In the genomic region with DNA sequence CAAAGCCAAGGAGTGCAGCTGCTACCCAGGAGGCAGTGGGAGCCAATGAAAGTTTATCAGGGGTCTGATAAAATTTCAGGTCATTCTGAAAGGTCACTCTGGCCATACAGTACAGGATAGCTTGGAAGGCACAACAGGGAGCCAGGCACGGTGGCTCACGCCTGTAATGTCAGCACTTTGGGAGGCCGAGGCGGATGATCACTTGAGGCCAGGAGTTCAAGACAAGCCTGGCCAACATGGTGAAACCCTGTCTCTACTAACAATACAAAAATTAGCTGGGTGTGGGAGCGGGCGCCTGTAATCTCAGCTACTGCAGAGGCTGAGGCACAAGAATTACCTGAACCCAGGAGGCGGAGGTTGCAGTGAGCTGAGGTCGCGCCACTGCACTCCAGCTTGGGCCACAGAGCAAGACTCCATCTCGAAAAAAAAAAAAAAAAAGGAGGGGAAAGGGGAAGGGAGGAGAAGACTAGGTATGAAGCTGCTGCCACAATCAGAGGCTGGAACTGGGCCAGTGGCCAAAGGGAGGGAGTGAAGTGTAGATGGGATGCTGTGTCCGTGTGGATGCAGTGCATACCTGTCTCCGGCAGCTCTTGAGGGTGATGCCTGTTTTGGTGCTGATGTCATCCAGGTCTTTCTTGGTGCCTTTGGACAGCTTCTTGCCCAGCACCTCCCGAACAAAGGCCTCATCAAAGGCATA, we compare ENCODE assay signal across 9 cellular contexts. TPM values are rescaled to one million over a fixed set of nuclear protein-coding genes. Genes with fewer than 3 reads are reported as not detected.
DNase-seq lines count a peak whose midpoint lies in the region; ATAC-seq and TF ChIP-seq lines count a peak whose summit lies in the region.
"Had no signal": no experiment of that assay in that cellular context is flagged by ENCODE, and none has a peak within 500 bp of the region (broad histone marks: within the 10 kb centered on the region; RNA-seq: fewer than 3 reads in every experiment).

No MANE protein-coding gene starts in this region.

- no peaks in the 10 kb centered on the region for H3K27me3 ChIP-seq in GM23248 (replicated peaks; ENCODE audit: insufficient read depth)
- H3K27me3 ChIP-seq: pancreas had no signal

- peaks cover 41% of the 10 kb centered on the region for H3K4me1 Mint-ChIP-seq in T-helper 17 cell

- H3K27ac ChIP-seq in GM23248 = peak overlapping the region; percentile 99

- DNase-seq in GM23248 (peak; percentile 29), T-helper 17 cell (no peak), fibroblast of mammary gland (ENCODE audit: low read depth) (no peak), retinal pigment epithelial cell (ENCODE audit: low read depth) (no peak), NCI-H2081 treated with DMSO at 0.1 percent for 48 hours (lab: John Stamatoyannopoulos, UW) (no peak), EL (no peak), pons (ENCODE audit: low spot score) (no peak)
- no peak for DNase-seq in activated CD4-positive, alpha-beta T cell treated with anti-CD3 and anti-CD28 coated beads for 4 hours

- no peaks in the 10 kb centered on the region for H3K27me3 Mint-ChIP-seq in T-helper 17 cell

- H3K9ac ChIP-seq in GM23248 = peak overlapping the region; percentile 99

- ATAC-seq in T-helper 17 cell = no peak

- 75 to 80% methylated on average over 13 of the region's 13 CpGs for WGBS in GM23248 (ENCODE audit: low coverage in 1 of 2, low lambda C conversion rate in 2 of 2, missing lambda C conversion rate in 2 of 2), 2 experiments

- TF ChIP-seq CTCF in fibroblast of mammary gland (conservative IDR thresholded peaks at IDR 0.05; ENCODE audit: control insufficient read depth, insufficient read depth, low read depth, low read length) = no peak
- TF ChIP-seq CTCF in retinal pigment epithelial cell (conservative IDR thresholded peaks at IDR 0.05; ENCODE audit: low read depth, low read length) = no peak

- H3K4me1 ChIP-seq in GM23248 (ENCODE audit: insufficient read depth) = peaks cover 26% of the 10 kb centered on the region

- no peaks in the 10 kb centered on the region for H4K20me1 ChIP-seq in GM23248 (ENCODE audit: insufficient read depth)

- H3K36me3 Mint-ChIP-seq in T-helper 17 cell (ENCODE audit: low read depth) = peaks cover 3% of the 10 kb centered on the region

- H3K27ac Mint-ChIP-seq in T-helper 17 cell = peak overlapping the region; percentile 98

- peak overlapping the region; percentile 95 for H3K4me3 ChIP-seq in GM23248
- peak overlapping the region; percentile 85 for H3K4me3 ChIP-seq in fibroblast of mammary gland (ENCODE audit: control insufficient read depth, low read depth, low read length)
- peak overlapping the region; percentile 85 for H3K4me3 ChIP-seq in retinal pigment epithelial cell (ENCODE audit: low read length)

- H3K9me3 ChIP-seq in GM23248 (ENCODE audit: low read depth) (no peaks in the 10 kb centered on the region), T-helper 17 cell (ENCODE audit: control insufficient read depth, low read length, poor library complexity, severe bottlenecking) (no peaks in the 10 kb centered on the region)
- H3K9me3 ChIP-seq: pancreas had no signal

- peak overlapping the region; percentile 95 for H3K4me3 Mint-ChIP-seq in T-helper 17 cell

- H3F3A ChIP-seq in GM23248 (ENCODE audit: insufficient read depth) = peaks cover 43% of the 10 kb centered on the region

- H3K4me2 ChIP-seq in GM23248 (ENCODE audit: unreplicated experiment) = peak overlapping the region; percentile 74

- H3K36me3 ChIP-seq in GM23248 (ENCODE audit: low read depth) = peaks cover 18% of the 10 kb centered on the region; the same call in 1 of the 2 replicates

- peaks cover 59% of the 10 kb centered on the region for H3K79me2 ChIP-seq in GM23248 (ENCODE audit: insufficient read depth)

- no peaks in the 10 kb centered on the region for H3K9me2 ChIP-seq in GM23248 (ENCODE audit: insufficient read depth)

- in situ Hi-C loops in GM23248 (cut with MboI) = loop anchor here (10.0 kb wide), 1 partner anchor 98 kb away; no protein-coding TSS in a partner anchor

- no peak overlapping the region for H2AFZ ChIP-seq in GM23248

RNA-seq across cellular contexts. Expression of gene FIBP, which starts 1.1 kb away (rescaled TPM):
- total RNA-seq in GM23248 (2014; rRNA removed; shearing (Covaris generic)) = 201 and 220 TPM in 2 replicates
- polyA plus RNA-seq in GM23248 (2016; fragmentation: Nextera tagmentation; extraction: Ambion mirVana) = 200 and 203 TPM in 2 replicates
- total RNA-seq in T-helper 17 cell = 10 to 100 TPM; 27.7 to 30.4 TPM

RNA-seq across cellular contexts. Expression of gene CCDC85B, which starts 3.3 kb away (rescaled TPM):
- 95.1 and 143 TPM in 2 replicates for total RNA-seq in GM23248 (2014; rRNA removed; shearing (Covaris generic))
- 116 and 118 TPM in 2 replicates for polyA plus RNA-seq in GM23248 (2016; fragmentation: Nextera tagmentation; extraction: Ambion mirVana)
- 10 to 100 TPM; 27.4 to 28.0 TPM for total RNA-seq in T-helper 17 cell

RNA-seq across cellular contexts. Expression of gene CTSW, which starts 7.5 kb away (rescaled TPM):
- 1.1 TPM in 1 of 2 replicates, not detected in the other for total RNA-seq in GM23248 (2014; rRNA removed; shearing (Covaris generic))
- 0.23 and 0.51 TPM in 2 replicates for polyA plus RNA-seq in GM23248 (2016; fragmentation: Nextera tagmentation; extraction: Ambion mirVana)
- total RNA-seq in T-helper 17 cell = 10 to 100 TPM; 19.7 to 52.7 TPM

RNA-seq across cellular contexts. Expression of gene FOSL1, which starts 13.0 kb away (rescaled TPM):
- 80.6 and 88.9 TPM in 2 replicates for total RNA-seq in GM23248 (2014; rRNA removed; shearing (Covaris generic))
- 104 and 105 TPM in 2 replicates for polyA plus RNA-seq in GM23248 (2016; fragmentation: Nextera tagmentation; extraction: Ambion mirVana)
- total RNA-seq in T-helper 17 cell = 1 to 10 TPM; 3.7 to 8.5 TPM

RNA-seq across cellular contexts. Expression of gene EFEMP2, which starts 14.6 kb away (rescaled TPM):
- 308 and 328 TPM in 2 replicates for total RNA-seq in GM23248 (2014; rRNA removed; shearing (Covaris generic))
- polyA plus RNA-seq in GM23248 (2016; fragmentation: Nextera tagmentation; extraction: Ambion mirVana) = 520 and 545 TPM in 2 replicates
- 1 to 10 TPM; 5.1 to 8.0 TPM for total RNA-seq in T-helper 17 cell
